In the genomic region with DNA sequence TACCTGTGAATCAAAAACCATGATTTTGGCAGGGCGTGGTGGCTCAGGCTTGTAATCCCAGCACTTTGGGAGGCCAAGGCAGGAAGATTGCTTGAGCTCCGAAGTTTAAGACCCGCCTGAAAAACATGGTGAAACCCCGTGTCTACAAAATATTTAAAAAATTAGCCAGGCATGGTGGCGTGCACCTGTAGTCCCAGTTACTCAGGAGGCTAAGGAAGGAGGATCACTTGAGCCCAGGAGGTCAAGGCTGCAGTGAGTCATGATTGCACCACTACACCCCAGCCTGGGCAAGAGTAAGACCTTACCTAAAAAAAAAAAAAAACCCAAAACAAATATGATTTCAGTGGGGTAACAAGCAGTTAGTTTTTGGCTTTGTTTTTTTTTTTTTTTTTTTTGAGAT, we compare ENCODE assay signal across 2 cellular contexts. TPM values are rescaled to one million over a fixed set of nuclear protein-coding genes. Genes with fewer than 3 reads are reported as not detected.
"Had no signal": no experiment of that assay in that cellular context is flagged by ENCODE, and none has a peak within 500 bp of the region (broad histone marks: within the 10 kb centered on the region; RNA-seq: fewer than 3 reads in every experiment).

No MANE protein-coding gene starts in this region.

RNA-seq across cellular contexts. Expression of a gene that starts 54.7 kb away (rescaled TPM):
- polyA plus RNA-seq: GM23248, H1 had no signal
